ENCODE assay signal across 21 cellular contexts in genomic region chr6:170181338-170181690, GRCh38.
"Had no signal": no experiment of that assay in that cellular context is flagged by ENCODE, and none has a peak within 500 bp of the region (broad histone marks: within the 10 kb centered on the region; RNA-seq: fewer than 3 reads in every experiment).

No MANE protein-coding gene starts in this region.

- ATAC-seq: heart left ventricle; left lobe of liver; mucosa of descending colon; naive thymus-derived CD8-positive, alpha-beta T cell; pancreas; right cardiac atrium had no signal

- H3K27ac Mint-ChIP-seq: progenitor cell of endocrine pancreas had no signal

- H3K27me3 ChIP-seq: heart left ventricle, pancreas, stomach had no signal

- H3K4me3 ChIP-seq: heart left ventricle, mucosa of descending colon, pancreas, stomach, thoracic aorta had no signal

- H3K36me3 ChIP-seq: heart left ventricle, pancreas, stomach, thoracic aorta had no signal

- FAIRE-seq: colon, frontal cortex, islet of Langerhans, pancreas, small intestine had no signal

- DNase-seq: effector CD8-positive, alpha-beta T cell; heart left ventricle; hypothalamus; mammary epithelial cell; mucosa of descending colon; naive thymus-derived CD8-positive, alpha-beta T cell; nucleus accumbens; small intestine; stimulated activated CD4-positive, alpha-beta T cell treated with anti-CD3 and anti-CD28 coated beads, Interleukin-12 subunit alpha, Interleukin-12 subunit beta, amount 100 ng/mL, for 4 hours; stimulated activated naive CD4-positive, alpha-beta T cell; stomach; substantia nigra; trophoblast cell had no signal

- H3K27ac ChIP-seq: heart left ventricle, pancreas, stomach, thoracic aorta had no signal
